8 cellular contexts compared by ENCODE assay signal in genomic region chr4:123411976-123412589, GRCh38. TPM values are rescaled to one million over a fixed set of nuclear protein-coding genes. Genes with fewer than 3 reads are reported as not detected.
DNase-seq lines count a peak whose midpoint lies in the region; ATAC-seq, FAIRE-seq and TF ChIP-seq lines count a peak whose summit lies in the region.

No MANE protein-coding gene starts in this region.

- CTCF ChIA-PET in HepG2 (lab: Yijun Ruan, JAX; ENCODE audit: low intra/inter-chr PET ratio, low total read pairs) = no interaction called here

- POLR2A ChIA-PET in HepG2 (lab: Yijun Ruan, JAX) = interaction anchor here (1.7 to 3.5 kb wide), 3 partner anchors 13 to 67 kb away, joined by 5 to 15 read pairs (median 13); partner anchors contain the start of gene SPRY1

- H2AFZ ChIP-seq in HepG2 (ENCODE audit: low read length) = no peak overlapping the region

- peak overlapping the region; percentile 49 for H3K4me2 ChIP-seq in HepG2 (ENCODE audit: low read depth, low read length)

- TF ChIP-seq POLR2A in HepG2 (IDR thresholded peaks at IDR 0.05; ENCODE audit: insufficient read depth in 1 of 2, low read depth in 2 of 2, low read length in 2 of 2) = no peak

- H3K36me3 ChIP-seq in HepG2 (replicated peaks in 1 of 2; ENCODE audit: control insufficient read depth in 1 of 2, insufficient read depth in 2 of 2, low read length in 2 of 2) = no peaks in the 10 kb centered on the region

- TF ChIP-seq EP300 in HepG2 (IDR thresholded peaks at IDR 0.05; ENCODE audit: low read depth in 2 of 2, low read length in 2 of 2) (peak in 1 of 2 experiments; percentile 52; a peak in 1 of 4 replicates), HepG2 (CRISPR knock-in tag; IDR thresholded peaks at IDR 0.05; ENCODE audit: borderline replicate concordance) (no peak)

- no TSS peak for BruUV-seq in HepG2 (replicated peaks; lab: Mats Ljungman, UMichigan)

- peaks cover 7% of the 10 kb centered on the region for H3K79me2 ChIP-seq in HepG2 (ENCODE audit: insufficient read depth, low read length)

- H3K4me1 ChIP-seq in HepG2 (ENCODE audit: insufficient read depth, low read length) = peaks cover 98% of the 10 kb centered on the region

- H3K9me3 ChIP-seq in HepG2 (ENCODE audit: low read length) = no peaks in the 10 kb centered on the region

- TF ChIP-seq RAD21 in HepG2 (CRISPR knock-in tag; IDR thresholded peaks at IDR 0.05) = no peak

- peak overlapping the region; percentile 77 for H3K27ac ChIP-seq in HepG2 (ENCODE audit: extremely low read length, insufficient read depth, low read length)

- in situ Hi-C loops in HepG2 (cut with HindIII; ENCODE audit: extremely low pct_ligation_motif_present, low pct_unique_long_range_greater_than_20kb) = no loop called here

- 31% methylated on average over 5 of the region's 5 CpGs for WGBS in HepG2 (ENCODE audit: low lambda C conversion rate)

- no peak for TF ChIP-seq CTCF in HepG2 (CRISPR knock-in tag; IDR thresholded peaks at IDR 0.05)

- intact Hi-C loops in HepG2 (cut with micrococcal nuclease; ENCODE audit: unreplicated experiment) = no loop called here

- H3K9ac ChIP-seq in HepG2 (ENCODE audit: insufficient read depth, low read depth, low read length) = no peak overlapping the region

- no peaks in the 10 kb centered on the region for H3K27me3 ChIP-seq in HepG2 (ENCODE audit: control insufficient read depth in 1 of 2, insufficient read depth in 2 of 2, low read length in 2 of 2)

- ATAC-seq in GM18511 (IDR thresholded peaks at IDR 0.05; ENCODE audit: unreplicated experiment) = peak; percentile 88
- peak; percentile 83 for ATAC-seq in GM21528 (IDR thresholded peaks at IDR 0.05; ENCODE audit: low FRiP score, unreplicated experiment)
- peak; percentile 81 for ATAC-seq in HG03521 (IDR thresholded peaks at IDR 0.05; ENCODE audit: unreplicated experiment)
- no peak for ATAC-seq in HepG2

- DNase-seq in HepG2 (ENCODE audit: low spot score) = no peak
- DNase-seq in middle frontal gyrus (ENCODE audit: extremely low spot score, low spot score) = no peak
- DNase-seq in cortex of kidney (lab: John Stamatoyannopoulos, UW) = no peak
- no peak for DNase-seq in OCI-M2 (lab: John Stamatoyannopoulos, UW; ENCODE audit: unreplicated experiment)
- no peak for DNase-seq in frontal cortex (ENCODE audit: low spot score in 2 of 2)

- FAIRE-seq in HepG2 (lab: Jason Lieb, UNC) (no peak), frontal cortex (lab: Jason Lieb, UNC) (no peak)

- H4K20me1 ChIP-seq in HepG2 (ENCODE audit: insufficient read depth, low read length) = no peaks in the 10 kb centered on the region

- no peak overlapping the region for H3K4me3 ChIP-seq in HepG2 (replicated peaks in 1 of 3; ENCODE audit: insufficient read depth in 1 of 3, low read depth in 2 of 3, low read length in 3 of 3)

TF ChIP-seq in HepG2, 621 proteins besides CTCF, POLR2A, EP300 and RAD21 (continues in another document):
- TF ChIP-seq MIXL1 (CRISPR knock-in tag; IDR thresholded peaks at IDR 0.05) (0 out of 2 replicates have a peak, but pooled peaks have one; percentile 36), RARA (CRISPR knock-in tag; IDR thresholded peaks at IDR 0.05) (peak; percentile 55), RXRB (CRISPR knock-in tag; IDR thresholded peaks at IDR 0.05; ENCODE audit: borderline replicate concordance) (peak; percentile 11; the same call in 1 of the 2 replicates), SOX6 (IDR thresholded peaks at IDR 0.05) (no peak), SOX6 (CRISPR knock-in tag; IDR thresholded peaks at IDR 0.05) (peak; percentile 65; the same call in 1 of the 2 replicates), IRX3 (CRISPR knock-in tag; IDR thresholded peaks at IDR 0.05; ENCODE audit: borderline replicate concordance, low read depth) (no peak), BCL3 (CRISPR knock-in tag; IDR thresholded peaks at IDR 0.05) (no peak), HMGA1 (CRISPR knock-in tag; conservative IDR thresholded peaks at IDR 0.05) (no peak), FOXP1 (IDR thresholded peaks at IDR 0.05) (no peak), FOXP1 (CRISPR knock-in tag; IDR thresholded peaks at IDR 0.05) (peak; percentile 61), ZKSCAN8 (CRISPR knock-in tag; IDR thresholded peaks at IDR 0.05; ENCODE audit: borderline replicate concordance) (no peak), NFIC (IDR thresholded peaks at IDR 0.05; ENCODE audit: low read length) (peak; percentile 54; the same call in 1 of the 2 replicates), FOXA1 (IDR thresholded peaks at IDR 0.05) (no peak), FOXA1 (CRISPR knock-in tag; IDR thresholded peaks at IDR 0.05) (peak; percentile 32; the same call in 1 of the 2 replicates), HOXD1 (CRISPR knock-in tag; IDR thresholded peaks at IDR 0.05) (no peak), ZNF841 (CRISPR knock-in tag; IDR thresholded peaks at IDR 0.05; ENCODE audit: borderline replicate concordance) (no peak), SAP130 (CRISPR knock-in tag; IDR thresholded peaks at IDR 0.05; ENCODE audit: low read depth) (peak; percentile 60), HNF1A (IDR thresholded peaks at IDR 0.05; ENCODE audit: low read depth) (peak; percentile 68), HNF1A (CRISPR knock-in tag; IDR thresholded peaks at IDR 0.05; ENCODE audit: borderline replicate concordance) (no peak), SRSF4 (IDR thresholded peaks at IDR 0.05; ENCODE audit: low read depth, low read length, poor library complexity, severe bottlenecking) (no peak), ZNF121 (CRISPR knock-in tag; IDR thresholded peaks at IDR 0.05) (no peak), STAG1 (CRISPR knock-in tag; IDR thresholded peaks at IDR 0.05) (no peak), ZNF607 (CRISPR knock-in tag; IDR thresholded peaks at IDR 0.05; ENCODE audit: borderline replicate concordance) (no peak)

RNA-seq across cellular contexts. Expression of gene SPRY1, which starts 15.5 kb away (rescaled TPM):
- total RNA-seq in HepG2 (2016; rRNA removed; fragmentation: Illumina TruSeq; extraction: Trizol) (22.5 and 24.7 TPM in 2 replicates), frontal cortex (15.1 TPM)
- total RNA-seq in HepG2 (2016; cell fraction: cytosol; rRNA removed; fragmentation: Illumina TruSeq; extraction: Trizol; ENCODE audit: low read depth) = 4.3 and 5.4 TPM in 2 replicates
- total RNA-seq in HepG2 (2016; cell fraction: insoluble cytoplasmic fraction; rRNA removed; fragmentation: Illumina TruSeq; extraction: Trizol) = 21.4 and 23.6 TPM in 2 replicates
- total RNA-seq in HepG2 (2016; cell fraction: membrane; rRNA removed; fragmentation: Illumina TruSeq; extraction: Trizol) = 14.5 and 17.5 TPM in 2 replicates
- 31.3 and 35.8 TPM in 2 replicates for total RNA-seq in HepG2 (2016; cell fraction: nucleus; rRNA removed; fragmentation: Illumina TruSeq; extraction: Trizol)
- 33.4 and 35.4 TPM in 2 replicates for polyA plus RNA-seq in HepG2 (2011; rRNA removed)
- 19.4 and 28.2 TPM in 2 replicates for polyA plus RNA-seq in HepG2 (2011; cell fraction: cytosol; rRNA removed)
- polyA plus RNA-seq in HepG2 (2011; cell fraction: nucleus; rRNA removed) = 51.7 and 53.2 TPM in 2 replicates
- polyA plus RNA-seq in HepG2 (2012) = 31.5 and 33.4 TPM in 2 replicates
- polyA plus RNA-seq in HepG2 (2016; cell fraction: cytosol; fragmentation: Illumina TruSeq; extraction: Trizol; ENCODE audit: low read depth) = 1.8 and 1.9 TPM in 2 replicates
- 22.0 and 23.2 TPM in 2 replicates for polyA plus RNA-seq in HepG2 (2016; cell fraction: insoluble cytoplasmic fraction; fragmentation: Illumina TruSeq; extraction: Trizol; ENCODE audit: low read depth)
- polyA plus RNA-seq in HepG2 (2016; cell fraction: membrane; fragmentation: Illumina TruSeq; extraction: Trizol; ENCODE audit: low read depth) = 7.4 and 7.5 TPM in 2 replicates
- 70.5 and 74.3 TPM in 2 replicates for polyA plus RNA-seq in HepG2 (2016; cell fraction: nucleus; fragmentation: Illumina TruSeq; extraction: Trizol; ENCODE audit: insufficient read depth, low read depth)
- 0.26 and 48.0 TPM in 2 replicates for polyA minus RNA-seq in HepG2 (2011; rRNA and poly(A)+ RNA removed; ENCODE audit: low replicate concordance)
- 37.3 and 43.9 TPM in 2 replicates for polyA minus RNA-seq in HepG2 (2011; cell fraction: cytosol; rRNA and poly(A)+ RNA removed)
- 61.7 and 66.8 TPM in 2 replicates for polyA minus RNA-seq in HepG2 (2011; cell fraction: nucleus; rRNA and poly(A)+ RNA removed)
